Comparison of ENCODE assay signal across 8 cellular contexts in the genomic region with DNA sequence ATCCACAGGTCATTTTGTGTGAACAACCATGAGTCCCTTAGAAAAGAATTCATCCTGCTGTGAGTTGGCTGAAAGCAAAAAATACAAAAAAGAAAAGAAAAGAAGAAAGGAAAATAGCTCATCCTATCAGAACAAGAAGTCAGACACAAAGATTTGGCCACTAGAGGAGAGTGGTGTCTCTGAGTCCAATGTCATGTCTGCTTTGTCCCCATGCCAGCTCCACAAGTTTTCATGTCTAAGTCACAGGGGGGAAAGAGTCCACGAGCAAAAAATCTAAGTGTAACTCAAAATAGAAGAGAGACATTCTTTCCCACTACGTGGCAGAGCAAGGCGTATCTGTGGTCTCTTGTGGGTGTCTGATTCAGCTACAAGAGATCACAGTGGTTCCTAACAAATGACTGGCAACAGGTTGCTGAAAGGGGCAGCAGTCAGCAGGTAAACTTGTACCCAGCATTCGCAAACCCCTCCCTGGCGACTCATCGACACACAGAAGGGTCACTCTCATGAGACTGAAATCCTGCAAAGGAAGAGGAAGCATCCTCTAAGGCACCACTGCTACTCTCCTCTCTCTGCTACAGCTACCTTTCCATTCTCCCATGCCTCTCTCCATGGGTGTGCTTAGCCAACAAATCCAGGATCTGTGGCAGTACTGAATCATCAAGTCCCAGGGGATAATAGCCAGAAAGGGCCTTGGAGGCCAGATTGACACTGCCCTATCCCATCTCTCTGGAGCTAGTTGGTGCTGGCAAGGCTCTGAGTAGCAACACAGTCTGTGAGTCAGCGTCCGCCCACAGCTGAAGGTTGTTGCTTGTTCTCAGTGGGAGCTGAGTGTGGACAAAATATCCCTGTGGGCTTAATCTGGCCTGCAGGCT.
DNase-seq lines count a peak whose midpoint lies in the region; ATAC-seq and TF ChIP-seq lines count a peak whose summit lies in the region.

No MANE protein-coding gene starts in this region.

- DNase-seq in MG63 (peak; percentile 97), fibroblast of mammary gland (ENCODE audit: low read depth) (peak; percentile 95), renal cortical epithelial cell (ENCODE audit: low read depth) (peak; percentile 96), KG1 (lab: John Stamatoyannopoulos, UW) (no peak)
- DNase-seq in activated CD8-positive, alpha-beta memory T cell treated with anti-CD3 and anti-CD28 coated beads, Interleukin-2, amount 50 U/mL, for 48 hours = peak; percentile 77

- no peak for TF ChIP-seq CTCF in fibroblast of mammary gland (conservative IDR thresholded peaks at IDR 0.05; ENCODE audit: control insufficient read depth, insufficient read depth, low read depth, low read length)

- ATAC-seq in GM19463 (IDR thresholded peaks at IDR 0.05; ENCODE audit: unreplicated experiment) (peak; percentile 23), GM18505 (IDR thresholded peaks at IDR 0.05; ENCODE audit: unreplicated experiment) (no peak)

- H3K9me3 ChIP-seq in MG63 = no peaks in the 10 kb centered on the region

- no peak for TF ChIP-seq POLR2A in GM18505 (IDR thresholded peaks at IDR 0.05; ENCODE audit: borderline replicate concordance, extremely low read depth, insufficient read depth, insufficient read length)

- no peaks in the 10 kb centered on the region for H3K27me3 ChIP-seq in ACC112 (ENCODE audit: insufficient read depth, low read length)
- no peaks in the 10 kb centered on the region for H3K27me3 ChIP-seq in MG63

- peak overlapping the region; percentile 96 for H2AFZ ChIP-seq in ACC112 (ENCODE audit: low read length, unreplicated experiment)

- H3K36me3 ChIP-seq in ACC112 (ENCODE audit: insufficient read depth, low read length) (no peaks in the 10 kb centered on the region), MG63 (no peaks in the 10 kb centered on the region)

- H3K79me2 ChIP-seq in ACC112 (ENCODE audit: control insufficient read depth, insufficient read depth, low read length, unreplicated experiment) = no peaks in the 10 kb centered on the region

- peaks cover 32% of the 10 kb centered on the region for H3K4me1 ChIP-seq in ACC112 (ENCODE audit: control insufficient read depth, insufficient read depth, low read length, unreplicated experiment)

- H3K4me3 ChIP-seq in ACC112 (ENCODE audit: low read depth, low read length) = peak overlapping the region; percentile 79
- no peak overlapping the region for H3K4me3 ChIP-seq in MG63
- no peak overlapping the region for H3K4me3 ChIP-seq in fibroblast of mammary gland (ENCODE audit: control insufficient read depth, low read depth, low read length)

- peak overlapping the region; percentile 95 for H3K27ac ChIP-seq in ACC112 (ENCODE audit: low read depth, low read length)
